8 cellular contexts compared by ENCODE assay signal in genomic region chr10:67883710-67884312, GRCh38. TPM values are rescaled to one million over a fixed set of nuclear protein-coding genes. Genes with fewer than 3 reads are reported as not detected.
DNase-seq lines count a peak whose midpoint lies in the region; ATAC-seq and TF ChIP-seq lines count a peak whose summit lies in the region.

No MANE protein-coding gene starts in this region.

- no peak for TF ChIP-seq EP300 in upper lobe of left lung (IDR thresholded peaks at IDR 0.05)

- H3K9me3 ChIP-seq in right lobe of liver (no peaks in the 10 kb centered on the region), upper lobe of left lung (no peaks in the 10 kb centered on the region)

- H3K4me1 ChIP-seq in right lobe of liver (peaks cover 0 to 24% (median under 1%) of the 10 kb centered on the region in 4 donors), upper lobe of left lung (peaks cover 12 to 21% (median 18%) of the 10 kb centered on the region in 4 donors)

- H3K4me3 ChIP-seq in HFF-Myc (replicated peaks; ENCODE audit: low read depth, low read length): peak overlapping the region; percentile 64
- peak overlapping the region; percentile 82 for H3K4me3 ChIP-seq in brain microvascular endothelial cell (ENCODE audit: low read depth, low read length)
- peak overlapping the region; percentile 76 to 84 (median 79) for H3K4me3 ChIP-seq in right lobe of liver
- H3K4me3 ChIP-seq in upper lobe of left lung: peak overlapping the region in 3 of 4 donors; percentile 90 to 92 (median 91)

- ATAC-seq in right lobe of liver (peak in 1 of 4 donors; percentile 45), upper lobe of left lung (ENCODE audit: low FRiP score in 2 of 2) (no peak), GM21717 (IDR thresholded peaks at IDR 0.05; ENCODE audit: unreplicated experiment) (no peak)

- H3K27ac ChIP-seq in 22Rv1 (peak overlapping the region; percentile 95), brain microvascular endothelial cell (peak overlapping the region; percentile 84), right lobe of liver (peak overlapping the region; percentile 84 to 94 (median 89)), upper lobe of left lung (peak overlapping the region; percentile 93 to 100 (median 96))

- TF ChIP-seq POLR2A in right lobe of liver (IDR thresholded peaks at IDR 0.05): no peak
- no peak for TF ChIP-seq POLR2A in upper lobe of left lung (IDR thresholded peaks at IDR 0.05)

- DNase-seq in HFF-Myc (ENCODE audit: extremely low read depth, low read depth) (peak; percentile 16), brain microvascular endothelial cell (no peak), right lobe of liver (no peak), upper lobe of left lung (no peak), COLO829 (ENCODE audit: low spot score) (no peak)
- DNase-seq in stimulated activated CD8-positive, alpha-beta memory T cell treated with anti-CD3 and anti-CD28 coated beads, Interleukin-4, amount 100 ng/mL, for 48 hours: no peak

- H3K27me3 ChIP-seq in brain microvascular endothelial cell (replicated peaks): no peaks in the 10 kb centered on the region
- H3K27me3 ChIP-seq in right lobe of liver: no peaks in the 10 kb centered on the region
- no peaks in the 10 kb centered on the region for H3K27me3 ChIP-seq in upper lobe of left lung

- H3K36me3 ChIP-seq in brain microvascular endothelial cell (replicated peaks): peaks cover 8% of the 10 kb centered on the region
- H3K36me3 ChIP-seq in right lobe of liver: peaks cover 0 to 22% (median 0%) of the 10 kb centered on the region in 4 donors
- H3K36me3 ChIP-seq in upper lobe of left lung: peaks cover 7 to 23% (median 11%) of the 10 kb centered on the region in 4 donors

- TF ChIP-seq CTCF in 22Rv1 (IDR thresholded peaks at IDR 0.05) (no peak), HFF-Myc (IDR thresholded peaks at IDR 0.05; ENCODE audit: low read depth, low read length, missing control alignments) (no peak), brain microvascular endothelial cell (IDR thresholded peaks at IDR 0.05; ENCODE audit: low read depth, low read length, missing control alignments) (no peak), right lobe of liver (IDR thresholded peaks at IDR 0.05) (no peak), upper lobe of left lung (IDR thresholded peaks at IDR 0.05) (no peak)

- WGBS in right lobe of liver (ENCODE audit: insufficient coverage, low coverage, low lambda C conversion rate, missing lambda C conversion rate): 18% methylated on average over 13 of the region's 13 CpGs
- WGBS in upper lobe of left lung, 2 donors: 21 to 30% methylated on average over 13 of the region's 13 CpGs

- intact Hi-C loops in right lobe of liver (cut with DNase I): no loop called here

- in situ Hi-C loops in brain microvascular endothelial cell (cut with HindIII; ENCODE audit: low pct_ligation_motif_present, low sequenced_read_pairs): no loop called here

RNA-seq across cellular contexts. Expression of gene SIRT1, which starts 0.6 kb away (rescaled TPM):
- total RNA-seq in right lobe of liver (10 to 100 TPM in 1 of 6 experiments, 1 to 10 TPM in 5; 4.4 to 11.5 (median 6.7) TPM), upper lobe of left lung (10 to 100 TPM; 10.1 to 37.7 (median 18.7) TPM)

RNA-seq across cellular contexts. Expression of gene DNAJC12, which starts 45.8 kb away (rescaled TPM):
- 10 to 100 TPM; 11.8 to 25.6 (median 20.9) TPM for total RNA-seq in right lobe of liver
- 1 to 10 TPM in 4 of 6 donors, under 1 TPM in 1, not detected in 1; 0.60 to 2.7 (median 1.8) TPM for total RNA-seq in upper lobe of left lung
